20 cellular contexts compared by ENCODE assay signal in genomic region chr1:66450043-66450514, GRCh38.
DNase-seq lines count a peak whose midpoint lies in the region; ATAC-seq and TF ChIP-seq lines count a peak whose summit lies in the region.
"Had no signal": no experiment of that assay in that cellular context is flagged by ENCODE, and none has a peak within 500 bp of the region (broad histone marks: within the 10 kb centered on the region; RNA-seq: fewer than 3 reads in every experiment).

No MANE protein-coding gene starts in this region.

- no peaks in the 10 kb centered on the region for H4K20me1 ChIP-seq in SK-N-SH (ENCODE audit: insufficient read depth)

- H3K79me2 ChIP-seq in SK-N-SH (ENCODE audit: insufficient read depth): no peaks in the 10 kb centered on the region

- H2AFZ ChIP-seq in SK-N-SH (ENCODE audit: low read depth): peak overlapping the region; percentile 79; the same call in 1 of the 2 replicates

- no peaks in the 10 kb centered on the region for H3K36me3 Mint-ChIP-seq in activated T-helper 17 cell treated with anti-CD3 and anti-CD28 coated beads, Interleukin-2, amount 50 U/mL, for 72 hours (ENCODE audit: low read depth)
- H3K36me3 Mint-ChIP-seq: CD8-positive, alpha-beta memory T cell; type B pancreatic cell had no signal

- no peaks in the 10 kb centered on the region for H3F3A ChIP-seq in SK-N-SH (replicated peaks; ENCODE audit: insufficient read depth)

- DNase-seq in AG10803 (ENCODE audit: low read depth) (peak; percentile 36), SK-N-SH (peak; percentile 65), cardiac muscle cell (ENCODE audit: low read depth in 1 of 2, low spot score in 1 of 2) (peak in 1 of 2 donors; percentile 68), GM20000 (ENCODE audit: low spot score) (no peak), psoas muscle (no peak)
- DNase-seq in effector memory CD4-positive, alpha-beta T cell: no peak
- DNase-seq: activated B cell treated with CpG ODN at 0.5 μM for 24 hours; activated gamma-delta T cell; CD8-positive, alpha-beta memory T cell; EL; MM.1S; NCI-H1930; NCI-H526; right lobe of liver; stimulated activated CD4-positive, alpha-beta T cell treated with anti-CD3 and anti-CD28 coated beads, Interleukin-4, amount 100 ng/mL, for 4 hours; T-helper 1 cell had no signal

- no peaks in the 10 kb centered on the region for H3K9me3 Mint-ChIP-seq in activated T-helper 17 cell treated with anti-CD3 and anti-CD28 coated beads, Interleukin-2, amount 50 U/mL, for 72 hours
- H3K9me3 Mint-ChIP-seq: activated B cell treated with CpG ODN at 0.5 μM for 24 hours; CD8-positive, alpha-beta memory T cell; type B pancreatic cell had no signal

- H3K27ac Mint-ChIP-seq in activated T-helper 17 cell treated with anti-CD3 and anti-CD28 coated beads, Interleukin-2, amount 50 U/mL, for 72 hours: no peak overlapping the region
- H3K27ac Mint-ChIP-seq: activated B cell treated with CpG ODN at 0.5 μM for 24 hours; CD8-positive, alpha-beta memory T cell; type B pancreatic cell had no signal

- H3K27me3 ChIP-seq in SK-N-SH (ENCODE audit: insufficient read depth) (no peaks in the 10 kb centered on the region), cardiac muscle cell (no peaks in the 10 kb centered on the region), rectal smooth muscle tissue (ENCODE audit: control insufficient read depth, insufficient read depth, low read length) (no peaks in the 10 kb centered on the region), psoas muscle (ENCODE audit: insufficient read depth in 3 of 3, low read length in 2 of 3) (no peaks in the 10 kb centered on the region)
- no peaks in the 10 kb centered on the region for H3K27me3 ChIP-seq in effector memory CD4-positive, alpha-beta T cell (replicated peaks; ENCODE audit: control insufficient read depth, insufficient read depth, low read length, poor library complexity, severe bottlenecking)
- H3K27me3 ChIP-seq: right lobe of liver had no signal

- peaks cover 17 to 41% of the 10 kb centered on the region in 2 experiments; a peak in 3 of 4 replicates for H3K4me1 ChIP-seq in SK-N-SH (ENCODE audit: control insufficient read depth in 1 of 2, insufficient read depth in 2 of 2, low read depth in 1 of 2, low read length in 1 of 2)
- H3K4me1 ChIP-seq in cardiac muscle cell (ENCODE audit: low read depth): peaks cover 36% of the 10 kb centered on the region
- peaks cover 20% of the 10 kb centered on the region for H3K4me1 ChIP-seq in rectal smooth muscle tissue (ENCODE audit: control insufficient read depth, insufficient read depth, low read length)
- H3K4me1 ChIP-seq in effector memory CD4-positive, alpha-beta T cell (ENCODE audit: control insufficient read depth, insufficient read depth, low read length, poor library complexity, severe bottlenecking): peaks cover 9% of the 10 kb centered on the region
- peaks cover 7% of the 10 kb centered on the region for H3K4me1 ChIP-seq in psoas muscle
- H3K4me1 ChIP-seq: right lobe of liver had no signal

- CTCF ChIA-PET in SK-N-SH (lab: Yijun Ruan, JAX): interaction anchor here (0.8 to 11.2 kb wide), 6 partner anchors 41 to 276 kb away, joined by 3 to 384 read pairs (median 16); no protein-coding TSS in a partner anchor

- H3K27me3 Mint-ChIP-seq in activated T-helper 17 cell treated with anti-CD3 and anti-CD28 coated beads, Interleukin-2, amount 50 U/mL, for 72 hours: no peaks in the 10 kb centered on the region

- no peaks in the 10 kb centered on the region for H3K9me2 ChIP-seq in SK-N-SH

- H3K36me3 ChIP-seq in SK-N-SH (replicated peaks in 1 of 2; ENCODE audit: control insufficient read depth in 1 of 2, insufficient read depth in 2 of 2, low read length in 1 of 2) (no peaks in the 10 kb centered on the region), cardiac muscle cell (no peaks in the 10 kb centered on the region), rectal smooth muscle tissue (ENCODE audit: control insufficient read depth, insufficient read depth, low read length) (no peaks in the 10 kb centered on the region), psoas muscle (ENCODE audit: insufficient read depth in 1 of 2, low read depth in 1 of 2) (no peaks in the 10 kb centered on the region)
- no peaks in the 10 kb centered on the region for H3K36me3 ChIP-seq in effector memory CD4-positive, alpha-beta T cell (ENCODE audit: control insufficient read depth, insufficient read depth, low read length)
- H3K36me3 ChIP-seq: right lobe of liver had no signal

- TF ChIP-seq CTCF in AG10803 (conservative IDR thresholded peaks at IDR 0.05; ENCODE audit: low read length) (no peak), SK-N-SH (IDR thresholded peaks at IDR 0.05) (no peak), cardiac muscle cell (IDR thresholded peaks at IDR 0.05; ENCODE audit: low read depth, low read length) (no peak), GM20000 (IDR thresholded peaks at IDR 0.05; ENCODE audit: extremely low read depth, missing control alignments) (no peak), psoas muscle (IDR thresholded peaks at IDR 0.05) (no peak)

- H3K4me2 ChIP-seq in SK-N-SH: peak overlapping the region; percentile 5

- TF ChIP-seq RAD21 in SK-N-SH (IDR thresholded peaks at IDR 0.05; ENCODE audit: low read length): peak; percentile 9

- H3K4me3 Mint-ChIP-seq in activated T-helper 17 cell treated with anti-CD3 and anti-CD28 coated beads, Interleukin-2, amount 50 U/mL, for 72 hours: no peak overlapping the region
- H3K4me3 Mint-ChIP-seq: activated B cell treated with CpG ODN at 0.5 μM for 24 hours; CD8-positive, alpha-beta memory T cell; type B pancreatic cell had no signal

- H3K27ac ChIP-seq in SK-N-SH (ENCODE audit: low read depth in 2 of 2, low read length in 1 of 2): peak overlapping the region; percentile 63 to 99
- H3K27ac ChIP-seq in cardiac muscle cell: peak overlapping the region; percentile 92
- H3K27ac ChIP-seq in rectal smooth muscle tissue (ENCODE audit: low read depth, low read length): peak overlapping the region; percentile 77
- no peak overlapping the region for H3K27ac ChIP-seq in effector memory CD4-positive, alpha-beta T cell (ENCODE audit: insufficient read depth, low read length, poor library complexity, severe bottlenecking)
- H3K27ac ChIP-seq in psoas muscle: no peak overlapping the region
- H3K27ac ChIP-seq: right lobe of liver had no signal

- 29% methylated on average over 3 of the region's 3 CpGs for WGBS in SK-N-SH (ENCODE audit: low lambda C conversion rate)
- WGBS in psoas muscle, 3 donors: 28 to 48% (median 30%) methylated on average over 3 of the region's 3 CpGs

- peaks cover 14% of the 10 kb centered on the region for H3K4me1 Mint-ChIP-seq in activated T-helper 17 cell treated with anti-CD3 and anti-CD28 coated beads, Interleukin-2, amount 50 U/mL, for 72 hours

- H3K9me3 ChIP-seq in SK-N-SH (no peaks in the 10 kb centered on the region), cardiac muscle cell (ENCODE audit: low read depth) (no peaks in the 10 kb centered on the region), psoas muscle (no peaks in the 10 kb centered on the region)
- no peaks in the 10 kb centered on the region for H3K9me3 ChIP-seq in effector memory CD4-positive, alpha-beta T cell (ENCODE audit: control insufficient read depth, low read length)
- H3K9me3 ChIP-seq: right lobe of liver had no signal

- H3K4me3 ChIP-seq in AG10803 (ENCODE audit: low read length) (no peak overlapping the region), SK-N-SH (ENCODE audit: low read depth in 2 of 2, low read length in 1 of 2) (no peak overlapping the region), cardiac muscle cell (no peak overlapping the region), rectal smooth muscle tissue (ENCODE audit: low read length) (no peak overlapping the region), psoas muscle (no peak overlapping the region)
- H3K4me3 ChIP-seq in effector memory CD4-positive, alpha-beta T cell (ENCODE audit: insufficient read depth, low read depth, low read length, poor library complexity, severe bottlenecking): no peak overlapping the region
- H3K4me3 ChIP-seq: right lobe of liver had no signal

- intact Hi-C loops in psoas muscle (cut with DNase I): no loop called here

- no peak for ATAC-seq in psoas muscle
- ATAC-seq in activated T-helper 17 cell treated with anti-CD3 and anti-CD28 coated beads, Interleukin-2, amount 50 U/mL, for 72 hours (replicated peaks): no peak
- ATAC-seq: esophagus mucosa, right lobe of liver had no signal

- H3K9ac ChIP-seq in SK-N-SH (peak overlapping the region; percentile 33; the same call in 1 of the 2 replicates), rectal smooth muscle tissue (ENCODE audit: low read length) (no peak overlapping the region)

- TF ChIP-seq EP300 in SK-N-SH (IDR thresholded peaks at IDR 0.05; ENCODE audit: borderline replicate concordance in 1 of 2, low read depth in 1 of 2, low read length in 1 of 2): peak in 1 of 2 experiments; percentile 95; a peak in 2 of 4 replicates

- POLR2A ChIA-PET in SK-N-SH (lab: Yijun Ruan, JAX): interaction anchor here (0.6 to 3.0 kb wide), 6 partner anchors 41 to 205 kb away, joined by 3 to 28 read pairs (median 6); no protein-coding TSS in a partner anchor

TF ChIP-seq in SK-N-SH, 30 proteins besides CTCF, POLR2A, EP300 and RAD21 (continues in another document):
- TF ChIP-seq NFIC (IDR thresholded peaks at IDR 0.05; ENCODE audit: borderline replicate concordance) (no peak), GABPA (IDR thresholded peaks at IDR 0.05; ENCODE audit: low read depth) (no peak), GATA2 (CRISPR knock-in tag; IDR thresholded peaks at IDR 0.05) (peak; percentile 83), RFX5 (IDR thresholded peaks at IDR 0.05; ENCODE audit: low read length) (no peak), MAX (IDR thresholded peaks at IDR 0.05; ENCODE audit: low read depth) (no peak), POLR2AphosphoS5 (IDR thresholded peaks at IDR 0.05; ENCODE audit: low read depth, low read length) (no peak), ELF1 (IDR thresholded peaks at IDR 0.05) (no peak)

Comparison
In these comparisons a context has a peak if more than half of its experiments do, and no peak if none do; other contexts are left out.
1. DNase-seq: peak in AG10803 (single experiment) and SK-N-SH (single experiment); none in GM20000 (single experiment), effector memory CD4-positive, alpha-beta T cell (0 of 3) and psoas muscle (0 of 2).
2. H3K27ac ChIP-seq: peak in SK-N-SH (2 of 2), cardiac muscle cell (single experiment) and rectal smooth muscle tissue (single experiment); none in effector memory CD4-positive, alpha-beta T cell (single experiment) and psoas muscle (single experiment).